Comparison of ENCODE assay signal across 8 cellular contexts in genomic region chr7:127392566-127393369, GRCh38. TPM values are rescaled to one million over a fixed set of nuclear protein-coding genes. Genes with fewer than 3 reads are reported as not detected.
A peak's percentile ranks its signal among the peaks of the same experiment; 100 is the strongest.
DNase-seq lines count a peak whose midpoint lies in the region; ATAC-seq, FAIRE-seq and TF ChIP-seq lines count a peak whose summit lies in the region.

Gene ZNF800, minus strand, starts transcription at chr7:127392708. Its CDS starts 1,151 bp downstream, at chr7:127391557.

- H2AFZ ChIP-seq in keratinocyte (ENCODE audit: control insufficient read depth, low read length): peak within 1 kb of the TSS; percentile 76

- H3K4me3 ChIP-seq in AG09309 (ENCODE audit: control insufficient read depth, low read depth, low read length): peak within 1 kb of the TSS; percentile 81
- peak within 1 kb of the TSS; percentile 85 to 92 (median 88) for H3K4me3 ChIP-seq in keratinocyte (ENCODE audit: control insufficient read depth in 2 of 3, extremely low read depth in 1 of 3, insufficient read depth in 2 of 3, low read depth in 1 of 3, low read length in 3 of 3)

- DNase-seq in AG09309 (ENCODE audit: low read depth) (peak; percentile 52), NCI-H460 (ENCODE audit: extremely low read depth, low read depth) (peak; percentile 84), cerebellar cortex (ENCODE audit: low spot score) (peak; percentile 89), keratinocyte (ENCODE audit: low read depth, low spot score) (peak; percentile 32)
- peak; percentile 88 for DNase-seq in activated CD4-positive, CD25-positive, alpha-beta regulatory T cell treated with anti-CD3 and anti-CD28 coated beads, Interleukin-2, amount 50 U/mL, for 72 hours
- peak; percentile 75 to 77 for DNase-seq in stimulated activated CD4-positive, alpha-beta T cell treated with anti-CD3 and anti-CD28 coated beads, Interleukin-15, amount 100 ng/mL, for 1 hour (ENCODE audit: low read depth in 1 of 2, low spot score in 1 of 2)

- H3K9ac ChIP-seq in keratinocyte (ENCODE audit: control insufficient read depth, extremely low read depth, insufficient read depth, low read length): peak within 1 kb of the TSS; percentile 89

- TF ChIP-seq CTCF in AG09309 (IDR thresholded peaks at IDR 0.05; ENCODE audit: control insufficient read depth, insufficient read depth, low read depth, low read length, missing control alignments) (no peak), keratinocyte (optimal IDR thresholded peaks at IDR 0.05 in 1 of 3, IDR thresholded peaks at IDR 0.05 in 1 of 3, conservative IDR thresholded peaks at IDR 0.05 in 1 of 3; ENCODE audit: extremely low read depth in 1 of 3, insufficient read depth in 2 of 3, low read length in 3 of 3) (no peak)

- no peaks in the 10 kb centered on the region for H3K9me1 ChIP-seq in keratinocyte (ENCODE audit: control insufficient read depth, extremely low read depth, insufficient read depth, low read length)

- H3K9me3 ChIP-seq in keratinocyte (ENCODE audit: control insufficient read depth, low read depth, low read length): no peaks in the 10 kb centered on the region

- peaks cover 47% of the 10 kb centered on the region for H3K79me2 ChIP-seq in keratinocyte (ENCODE audit: control insufficient read depth, insufficient read depth, low read length)

- H3K27me3 ChIP-seq in keratinocyte (ENCODE audit: control insufficient read depth, extremely low read depth, insufficient read depth, low read length): no peaks in the 10 kb centered on the region

- dilution Hi-C loops in keratinocyte (cut with MboI; ENCODE audit: extremely low pct_ligation_motif_present, low sequenced_read_pairs): no loop called here

- H3K36me3 ChIP-seq in keratinocyte (ENCODE audit: control insufficient read depth in 2 of 2, extremely low read depth in 1 of 2, insufficient read depth in 2 of 2, low read length in 2 of 2): no peaks in the 10 kb centered on the region

- peak within 1 kb of the TSS; percentile 93 for H3K4me2 ChIP-seq in keratinocyte (ENCODE audit: control insufficient read depth, extremely low read depth, insufficient read depth, low read depth, low read length)

- FAIRE-seq in keratinocyte (lab: Jason Lieb, UNC): no peak

- no peaks in the 10 kb centered on the region for H4K20me1 ChIP-seq in keratinocyte (ENCODE audit: control insufficient read depth, extremely low read depth, insufficient read depth, low read length)

- peaks cover 14% of the 10 kb centered on the region for H3K4me1 ChIP-seq in keratinocyte (ENCODE audit: control insufficient read depth, extremely low read depth, insufficient read depth, low read length)

- ATAC-seq in GM19023 (IDR thresholded peaks at IDR 0.05; ENCODE audit: unreplicated experiment) (peak; percentile 82), HG03196 (IDR thresholded peaks at IDR 0.05; ENCODE audit: unreplicated experiment) (peak; percentile 79)

- H3K27ac ChIP-seq in keratinocyte (ENCODE audit: control insufficient read depth, insufficient read depth, low read length): peak within 1 kb of the TSS; percentile 81

RNA-seq across cellular contexts. Expression of gene ZNF800, which starts in this region (rescaled TPM):
- total RNA-seq in NCI-H460 (2014; rRNA removed; shearing (Covaris generic)): 20.3 and 21.4 TPM in 2 replicates
- polyA plus RNA-seq in NCI-H460 (2014; cell fraction: nucleus; rRNA removed): 9.6 and 13.4 TPM in 2 replicates
- polyA plus RNA-seq in keratinocyte: 11.4 to 18.0 TPM (median 13.5 TPM) in 3 replicates
- 22.9 TPM for polyA plus RNA-seq in keratinocyte (2011; ENCODE audit: low read depth)
- polyA plus RNA-seq in keratinocyte (2011; cell fraction: cytosol; rRNA removed): 5.9 and 14.7 TPM in 2 replicates
- 25.7 and 29.0 TPM in 2 replicates for polyA plus RNA-seq in keratinocyte (2011; cell fraction: nucleus; rRNA removed)
- 11.3 and 18.4 TPM in 2 replicates for polyA plus RNA-seq in keratinocyte (2012; ENCODE audit: low replicate concordance)
- 6.2 to 24.0 TPM (median 17.1 TPM) in 3 replicates for polyA minus RNA-seq in keratinocyte
- 17.5 TPM for polyA minus RNA-seq in keratinocyte (2011; cell fraction: cytosol; rRNA and poly(A)+ RNA removed)
- 25.4 and 55.6 TPM in 2 replicates for polyA minus RNA-seq in keratinocyte (2011; cell fraction: nucleus; rRNA and poly(A)+ RNA removed)

Comparison
In these comparisons a context has a peak if more than half of its experiments do, and no peak if none do; other contexts are left out.
1. Peak in every context shown above with its lines: DNase-seq, ATAC-seq, H3K4me3 ChIP-seq and H3K27ac ChIP-seq.
2. DNase-seq: peak in every context shown above with its lines; median percentile 89 in cerebellar cortex; 88 in activated CD4-positive, CD25-positive, alpha-beta regulatory T cell treated with anti-CD3 and anti-CD28 coated beads, Interleukin-2, amount 50 U/mL, for 72 hours; 84 in NCI-H460; 76 in stimulated activated CD4-positive, alpha-beta T cell treated with anti-CD3 and anti-CD28 coated beads, Interleukin-15, amount 100 ng/mL, for 1 hour; 52 in AG09309; 32 in keratinocyte.